In the genomic region with DNA sequence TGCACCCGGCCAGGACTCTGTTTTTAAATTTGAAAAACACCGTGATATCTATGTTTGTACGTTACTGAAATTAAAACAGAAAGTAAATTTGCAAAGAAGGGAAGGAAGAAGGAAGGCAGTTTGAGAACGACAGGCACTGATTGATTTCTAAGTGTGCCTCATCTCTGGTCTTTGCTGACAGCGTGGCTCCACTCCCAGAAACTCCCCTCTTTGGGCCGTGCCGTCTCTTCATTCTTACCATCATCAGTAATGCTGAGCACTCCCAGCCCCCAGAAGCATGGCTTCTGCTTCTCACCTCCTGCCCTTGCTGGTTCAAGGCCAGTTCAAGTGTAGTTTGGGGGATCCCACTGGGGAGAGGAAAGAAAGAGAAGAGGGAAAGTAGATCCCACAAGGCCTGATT, we compare ENCODE assay signal across 36 cellular contexts.
"Had no signal": no experiment of that assay in that cellular context is flagged by ENCODE, and none has a peak within 500 bp of the region (broad histone marks: within the 10 kb centered on the region; RNA-seq: fewer than 3 reads in every experiment).

No MANE protein-coding gene starts in this region.

- DNase-seq: activated effector memory CD4-positive, alpha-beta T cell treated with anti-CD3 and anti-CD28 coated beads, Interleukin-2, amount 50 U/mL, for 16 hours; activated effector memory CD4-positive, alpha-beta T cell treated with Interleukin-2 at 50 U/mL for 16 hours; activated gamma-delta T cell; activated gamma-delta T cell treated with Interleukin-2 at 50 U/mL for 16 hours; activated naive CD4-positive, alpha-beta T cell; activated naive CD4-positive, alpha-beta T cell treated with anti-CD3 and anti-CD28 coated beads for 36 hours; activated naive CD4-positive, alpha-beta T cell treated with anti-CD3 and anti-CD28 coated beads, Interleukin-2, amount 10 ng/mL, durations not matched to agents 7 days and 5 days; activated naive CD4-positive, alpha-beta T cell treated with anti-CD3 and anti-CD28 coated beads, Interleukin-2, amount 50 U/mL, for 16 hours; activated naive CD4-positive, alpha-beta T cell treated with Interleukin-2 at 50 U/mL for 16 hours; activated naive CD8-positive, alpha-beta T cell treated with anti-CD3 and anti-CD28 coated beads for 36 hours; activated naive CD8-positive, alpha-beta T cell treated with anti-CD3 and anti-CD28 coated beads, Interleukin-2, amount 10 ng/mL, durations not matched to agents 7 days and 5 days; activated naive CD8-positive, alpha-beta T cell treated with anti-CD3 and anti-CD28 coated beads, Interleukin-2, amount 50 U/mL, for 24 hours; activated T-cell treated with anti-CD3 and anti-CD28 coated beads, Interleukin-2, amount 50 U/mL, for 24 hours; activated T-cell treated with anti-CD3 and anti-CD28 coated beads, Interleukin-2, amount 50 U/mL, for 4 hours; activated T-cell treated with anti-CD3 and anti-CD28 coated beads, Interleukin-2, amount 50 U/mL, for 48 hours; activated T-cell treated with anti-CD3 and anti-CD28 coated beads, Interleukin-2, amount 50 U/mL, for 72 hours; adrenal gland; amniotic stem cell; amygdala; anterior cingulate cortex; aorta; body of pancreas; brain microvascular endothelial cell; caudate nucleus; central memory CD4-positive, alpha-beta T cell; cerebellar nuclear complex had no signal

- H3K36me3 ChIP-seq: adrenal gland, ascending aorta, brain microvascular endothelial cell, cardiac muscle cell had no signal

- H3K27ac Mint-ChIP-seq: activated naive CD4-positive, alpha-beta T cell treated with anti-CD3 and anti-CD28 coated beads for 36 hours; activated naive CD4-positive, alpha-beta T cell treated with anti-CD3 and anti-CD28 coated beads, Interleukin-2, amount 10 ng/mL, durations not matched to agents 7 days and 5 days; activated naive CD4-positive, alpha-beta T cell treated with anti-CD3 and anti-CD28 coated beads, Interleukin-2, amount 50 U/mL, for 24 hours; activated naive CD4-positive, alpha-beta T cell treated with anti-CD3 and anti-CD28 coated beads, Interleukin-2, amount 50 U/mL, for 72 hours; activated naive CD8-positive, alpha-beta T cell; activated naive CD8-positive, alpha-beta T cell treated with anti-CD3 and anti-CD28 coated beads for 36 hours; activated naive CD8-positive, alpha-beta T cell treated with anti-CD3 and anti-CD28 coated beads, Interleukin-2, amount 10 ng/mL, durations not matched to agents 7 days and 5 days; activated naive CD8-positive, alpha-beta T cell treated with anti-CD3 and anti-CD28 coated beads, Interleukin-2, amount 50 U/mL, for 24 hours; activated T-cell treated with anti-CD3 and anti-CD28 coated beads, Interleukin-2, amount 50 U/mL, for 24 hours; activated T-cell treated with anti-CD3 and anti-CD28 coated beads, Interleukin-2, amount 50 U/mL, for 72 hours; activated T-helper 1 cell treated with anti-CD3 and anti-CD28 coated beads, Interleukin-12 subunit alpha, Interleukin-12 subunit beta, Interleukin-2, Interleukin-4 antibody, amounts not matched to agents 30 ng/mL and 10 ng/mL and 1 ng/mL, durations not matched to agents 14 hours and 24 hours and 36 hours; activated T-helper 17 cell treated with anti-CD3 and anti-CD28 coated beads, Interleukin-2, amount 50 U/mL, for 72 hours; activated T-helper 2 cell treated with anti-CD3 and anti-CD28 coated beads, Interferon-gamma antibody, Interleukin-2, Interleukin-4, amounts not matched to agents 10 μg/mL and 5 μg/mL and 100 μg/mL, durations not matched to agents 14 hours and 24 hours and 36 hours; brain had no signal

- H3K27me3 Mint-ChIP-seq: activated naive CD4-positive, alpha-beta T cell treated with anti-CD3 and anti-CD28 coated beads, Interleukin-2, amount 10 ng/mL, durations not matched to agents 7 days and 5 days; activated naive CD8-positive, alpha-beta T cell treated with anti-CD3 and anti-CD28 coated beads, Interleukin-2, amount 10 ng/mL, durations not matched to agents 7 days and 5 days; activated naive CD8-positive, alpha-beta T cell treated with anti-CD3 and anti-CD28 coated beads, Interleukin-2, amount 50 U/mL, for 24 hours; activated T-cell treated with anti-CD3 and anti-CD28 coated beads, Interleukin-2, amount 50 U/mL, for 24 hours; activated T-helper 17 cell treated with anti-CD3 and anti-CD28 coated beads, Interleukin-2, amount 50 U/mL, for 72 hours; brain; central memory CD8-positive, alpha-beta T cell had no signal

- H3K36me3 Mint-ChIP-seq: activated naive CD4-positive, alpha-beta T cell treated with anti-CD3 and anti-CD28 coated beads, Interleukin-2, amount 10 ng/mL, durations not matched to agents 7 days and 5 days; activated naive CD4-positive, alpha-beta T cell treated with anti-CD3 and anti-CD28 coated beads, Interleukin-2, amount 50 U/mL, for 24 hours; activated naive CD4-positive, alpha-beta T cell treated with anti-CD3 and anti-CD28 coated beads, Interleukin-2, amount 50 U/mL, for 72 hours; activated naive CD8-positive, alpha-beta T cell; activated naive CD8-positive, alpha-beta T cell treated with anti-CD3 and anti-CD28 coated beads for 36 hours; activated naive CD8-positive, alpha-beta T cell treated with anti-CD3 and anti-CD28 coated beads, Interleukin-2, amount 10 ng/mL, durations not matched to agents 7 days and 5 days had no signal

- H3K4me1 Mint-ChIP-seq: activated naive CD4-positive, alpha-beta T cell treated with anti-CD3 and anti-CD28 coated beads, Interleukin-2, amount 10 ng/mL, durations not matched to agents 7 days and 5 days; activated naive CD4-positive, alpha-beta T cell treated with anti-CD3 and anti-CD28 coated beads, Interleukin-2, amount 50 U/mL, for 24 hours; activated naive CD8-positive, alpha-beta T cell treated with anti-CD3 and anti-CD28 coated beads for 36 hours; activated naive CD8-positive, alpha-beta T cell treated with anti-CD3 and anti-CD28 coated beads, Interleukin-2, amount 10 ng/mL, durations not matched to agents 7 days and 5 days; activated naive CD8-positive, alpha-beta T cell treated with anti-CD3 and anti-CD28 coated beads, Interleukin-2, amount 50 U/mL, for 24 hours; activated T-helper 17 cell treated with anti-CD3 and anti-CD28 coated beads, Interleukin-2, amount 50 U/mL, for 72 hours; central memory CD8-positive, alpha-beta T cell had no signal

- H3K27ac ChIP-seq: adrenal gland, ascending aorta, body of pancreas, brain microvascular endothelial cell, cardiac muscle cell had no signal

- ATAC-seq: activated naive CD4-positive, alpha-beta T cell treated with anti-CD3 and anti-CD28 coated beads, Interleukin-2, amount 50 U/mL, for 72 hours; activated naive CD8-positive, alpha-beta T cell treated with anti-CD3 and anti-CD28 coated beads, Interleukin-2, amount 50 U/mL, for 24 hours; activated T-cell treated with anti-CD3 and anti-CD28 coated beads, Interleukin-2, amount 50 U/mL, for 4 hours; activated T-cell treated with anti-CD3 and anti-CD28 coated beads, Interleukin-2, amount 50 U/mL, for 72 hours; activated T-helper 17 cell treated with anti-CD3 and anti-CD28 coated beads, Interleukin-2, amount 50 U/mL, for 72 hours; body of pancreas had no signal

- H3K4me3 ChIP-seq: adrenal gland, ascending aorta, body of pancreas, cardiac muscle cell had no signal

- H3K27me3 ChIP-seq: adrenal gland, ascending aorta, body of pancreas, brain microvascular endothelial cell, cardiac muscle cell had no signal

- H3K4me3 Mint-ChIP-seq: activated naive CD4-positive, alpha-beta T cell treated with anti-CD3 and anti-CD28 coated beads for 36 hours; activated naive CD4-positive, alpha-beta T cell treated with anti-CD3 and anti-CD28 coated beads, Interleukin-2, amount 10 ng/mL, durations not matched to agents 7 days and 5 days; activated naive CD4-positive, alpha-beta T cell treated with anti-CD3 and anti-CD28 coated beads, Interleukin-2, amount 50 U/mL, for 24 hours; activated naive CD8-positive, alpha-beta T cell; activated naive CD8-positive, alpha-beta T cell treated with anti-CD3 and anti-CD28 coated beads for 36 hours; activated naive CD8-positive, alpha-beta T cell treated with anti-CD3 and anti-CD28 coated beads, Interleukin-2, amount 10 ng/mL, durations not matched to agents 7 days and 5 days; activated naive CD8-positive, alpha-beta T cell treated with anti-CD3 and anti-CD28 coated beads, Interleukin-2, amount 50 U/mL, for 24 hours; activated T-cell treated with anti-CD3 and anti-CD28 coated beads, Interleukin-2, amount 50 U/mL, for 24 hours; activated T-cell treated with anti-CD3 and anti-CD28 coated beads, Interleukin-2, amount 50 U/mL, for 4 hours; activated T-cell treated with anti-CD3 and anti-CD28 coated beads, Interleukin-2, amount 50 U/mL, for 72 hours; activated T-helper 1 cell treated with anti-CD3 and anti-CD28 coated beads, Interleukin-12 subunit alpha, Interleukin-12 subunit beta, Interleukin-2, Interleukin-4 antibody, amounts not matched to agents 30 ng/mL and 10 ng/mL and 1 ng/mL, durations not matched to agents 14 hours and 24 hours and 36 hours; activated T-helper 17 cell treated with anti-CD3 and anti-CD28 coated beads, Interleukin-2, amount 50 U/mL, for 72 hours; brain; central memory CD8-positive, alpha-beta T cell had no signal

- H3K9me3 Mint-ChIP-seq: activated naive CD4-positive, alpha-beta T cell treated with anti-CD3 and anti-CD28 coated beads for 36 hours; activated naive CD4-positive, alpha-beta T cell treated with anti-CD3 and anti-CD28 coated beads, Interleukin-2, amount 10 ng/mL, durations not matched to agents 7 days and 5 days; activated naive CD4-positive, alpha-beta T cell treated with anti-CD3 and anti-CD28 coated beads, Interleukin-2, amount 50 U/mL, for 24 hours; activated naive CD4-positive, alpha-beta T cell treated with anti-CD3 and anti-CD28 coated beads, Interleukin-2, amount 50 U/mL, for 72 hours; activated naive CD8-positive, alpha-beta T cell treated with anti-CD3 and anti-CD28 coated beads for 36 hours; activated naive CD8-positive, alpha-beta T cell treated with anti-CD3 and anti-CD28 coated beads, Interleukin-2, amount 10 ng/mL, durations not matched to agents 7 days and 5 days; activated T-cell treated with anti-CD3 and anti-CD28 coated beads, Interleukin-2, amount 50 U/mL, for 24 hours; activated T-cell treated with anti-CD3 and anti-CD28 coated beads, Interleukin-2, amount 50 U/mL, for 4 hours; activated T-helper 1 cell treated with anti-CD3 and anti-CD28 coated beads, Interleukin-12 subunit alpha, Interleukin-12 subunit beta, Interleukin-2, Interleukin-4 antibody, amounts not matched to agents 30 ng/mL and 10 ng/mL and 1 ng/mL, durations not matched to agents 14 hours and 24 hours and 36 hours; activated T-helper 17 cell treated with anti-CD3 and anti-CD28 coated beads, Interleukin-2, amount 50 U/mL, for 72 hours; activated T-helper 2 cell treated with anti-CD3 and anti-CD28 coated beads, Interferon-gamma antibody, Interleukin-2, Interleukin-4, amounts not matched to agents 10 μg/mL and 5 μg/mL and 100 μg/mL, durations not matched to agents 14 hours and 24 hours and 36 hours; central memory CD8-positive, alpha-beta T cell had no signal

- H3K4me1 ChIP-seq: adrenal gland, ascending aorta, body of pancreas had no signal

- H3K9me3 ChIP-seq: adrenal gland, ascending aorta, body of pancreas had no signal
